15 cellular contexts compared by ENCODE assay signal in the genomic region with DNA sequence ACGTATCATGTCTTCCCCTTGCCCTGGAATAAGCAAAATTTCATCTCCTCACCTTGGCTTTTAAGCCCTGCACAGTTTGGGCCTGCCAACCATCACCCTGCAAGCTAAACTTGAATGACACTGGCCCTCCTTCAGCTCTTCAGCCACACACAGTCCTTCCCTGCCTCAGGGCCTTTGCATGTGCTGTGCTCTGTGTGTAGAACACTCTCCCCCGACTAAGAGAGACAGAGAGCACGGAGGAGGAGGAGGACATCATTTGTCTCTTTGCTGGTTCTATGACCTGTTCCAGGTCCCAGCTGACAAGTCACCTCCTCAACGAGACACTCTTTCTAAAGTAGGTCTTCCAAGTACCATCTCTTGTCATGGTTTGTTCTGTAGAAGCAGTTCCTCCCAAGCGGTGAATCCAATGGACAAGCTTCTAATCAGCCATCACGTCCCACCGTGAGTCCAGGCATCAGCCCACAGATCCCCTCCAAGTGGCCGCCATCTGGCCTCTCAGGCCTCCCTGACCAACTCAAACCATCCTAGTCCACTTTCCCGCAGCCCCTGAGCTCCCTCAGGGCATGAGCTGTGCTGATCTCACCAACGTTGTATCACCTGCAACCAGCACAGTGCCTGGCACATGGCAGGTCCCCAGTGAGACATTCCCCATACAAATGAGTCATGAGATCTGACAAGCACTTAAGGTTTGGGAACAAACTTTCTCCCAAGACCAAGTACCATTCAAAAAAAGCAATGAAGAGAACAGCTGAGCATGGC. TPM values are rescaled to one million over a fixed set of nuclear protein-coding genes. Genes with fewer than 3 reads are reported as not detected.
DNase-seq lines count a peak whose midpoint lies in the region; ATAC-seq and TF ChIP-seq lines count a peak whose summit lies in the region.
"Had no signal": no experiment of that assay in that cellular context is flagged by ENCODE, and none has a peak within 500 bp of the region (broad histone marks: within the 10 kb centered on the region; RNA-seq: fewer than 3 reads in every experiment).

No MANE protein-coding gene starts in this region.

- no peaks in the 10 kb centered on the region for H3K9me2 ChIP-seq in Karpas-422 (replicated peaks; ENCODE audit: insufficient read depth, low read length)

- no peaks in the 10 kb centered on the region for H3K27me3 ChIP-seq in Karpas-422 (ENCODE audit: low read length)
- no peaks in the 10 kb centered on the region for H3K27me3 ChIP-seq in parathyroid adenoma (ENCODE audit: control insufficient read depth, insufficient read depth, low read length)

- no peak for TF ChIP-seq CTCF in parathyroid adenoma (IDR thresholded peaks at IDR 0.05)

- H3K36me3 ChIP-seq in Karpas-422 (ENCODE audit: insufficient read depth, low read length) (peaks cover 85% of the 10 kb centered on the region), parathyroid adenoma (ENCODE audit: control insufficient read depth, insufficient read depth, low read length) (no peaks in the 10 kb centered on the region)

- no peaks in the 10 kb centered on the region for H3K9me3 Mint-ChIP-seq in activated naive CD8-positive, alpha-beta T cell treated with anti-CD3 and anti-CD28 coated beads for 36 hours
- H3K9me3 Mint-ChIP-seq: GM23338 had no signal

- peak overlapping the region; percentile 67 for H3K27ac Mint-ChIP-seq in activated naive CD8-positive, alpha-beta T cell treated with anti-CD3 and anti-CD28 coated beads for 36 hours
- H3K27ac Mint-ChIP-seq: GM23338 had no signal

- peaks cover 59% of the 10 kb centered on the region for H3K4me1 Mint-ChIP-seq in activated naive CD8-positive, alpha-beta T cell treated with anti-CD3 and anti-CD28 coated beads for 36 hours
- H3K4me1 Mint-ChIP-seq: GM23338 had no signal

- H4K20me1 ChIP-seq in Karpas-422 (ENCODE audit: insufficient read depth, low read depth, low read length), result no peaks in the 10 kb centered on the region

- no peaks in the 10 kb centered on the region for H3K27me3 Mint-ChIP-seq in activated naive CD8-positive, alpha-beta T cell treated with anti-CD3 and anti-CD28 coated beads for 36 hours

- no peak overlapping the region for H3K4me2 ChIP-seq in Karpas-422 (ENCODE audit: low read depth, low read length, poor library complexity, severe bottlenecking)
- peak overlapping the region; percentile 5 for H3K4me2 ChIP-seq in parathyroid adenoma (ENCODE audit: low read length)
- H3K4me2 ChIP-seq: GM23338 had no signal

- peaks cover 60% of the 10 kb centered on the region for H3K36me3 Mint-ChIP-seq in activated naive CD8-positive, alpha-beta T cell treated with anti-CD3 and anti-CD28 coated beads for 36 hours

- H2AFZ ChIP-seq in Karpas-422 (ENCODE audit: low read length) (no peak overlapping the region), parathyroid adenoma (no peak overlapping the region)
- H2AFZ ChIP-seq: GM23338 had no signal

- H3K79me2 ChIP-seq in Karpas-422 (ENCODE audit: low read length) (peaks cover 99% of the 10 kb centered on the region), parathyroid adenoma (no peaks in the 10 kb centered on the region)

- H3K4me3 ChIP-seq in Karpas-422 (ENCODE audit: low read length) (no peak overlapping the region), parathyroid adenoma (ENCODE audit: low read depth, low read length) (no peak overlapping the region)
- H3K4me3 ChIP-seq: GM23338 had no signal

- H3K9me3 ChIP-seq in Karpas-422 (ENCODE audit: low read length) (no peaks in the 10 kb centered on the region), parathyroid adenoma (ENCODE audit: control insufficient read depth, low read length) (no peaks in the 10 kb centered on the region)

- H3K4me1 ChIP-seq in Karpas-422 (ENCODE audit: low read length) (peaks cover 62% of the 10 kb centered on the region), parathyroid adenoma (peaks cover 9% of the 10 kb centered on the region)
- H3K4me1 ChIP-seq: foreskin keratinocyte had no signal

- peak; percentile 50 to 63 for ATAC-seq in activated CD4-positive, CD25-positive, alpha-beta regulatory T cell treated with anti-CD3 and anti-CD28 coated beads, Interleukin-2, amount 50 U/mL, for 24 hours
- ATAC-seq: foreskin keratinocyte, GM23338 had no signal

- no peak for DNase-seq in activated CD4-positive, CD25-positive, alpha-beta regulatory T cell (lab: John Stamatoyannopoulos, UW)
- DNase-seq in Karpas-422, result no peak
- DNase-seq in activated naive CD8-positive, alpha-beta T cell treated with anti-CD3 and anti-CD28 coated beads for 36 hours, result no peak
- DNase-seq in pons (ENCODE audit: low spot score), result no peak
- DNase-seq in central memory CD4-positive, alpha-beta T cell, result no peak
- no peak for DNase-seq in dedifferentiated amniotic fluid mesenchymal stem cell (ENCODE audit: extremely low spot score)
- DNase-seq: 8988T, C1 segment of cervical spinal cord, mesendoderm, NCI-H187, NCI-H524 had no signal

- no peak overlapping the region for H3K4me3 Mint-ChIP-seq in activated naive CD8-positive, alpha-beta T cell treated with anti-CD3 and anti-CD28 coated beads for 36 hours
- H3K4me3 Mint-ChIP-seq: GM23338 had no signal

- no peak overlapping the region; the same call in 1 of the 2 replicates for H3K9ac ChIP-seq in Karpas-422 (ENCODE audit: low read length)
- H3K9ac ChIP-seq in parathyroid adenoma, result no peak overlapping the region

- H3K27ac ChIP-seq in Karpas-422 (ENCODE audit: low read length) (peak overlapping the region; percentile 74), parathyroid adenoma (no peak overlapping the region)
- H3K27ac ChIP-seq: foreskin keratinocyte had no signal

RNA-seq across cellular contexts. Expression of a gene that starts 30.5 kb away (rescaled TPM):
- total RNA-seq in Karpas-422 (2014; rRNA removed; shearing (Covaris generic); ENCODE audit: low replicate concordance), result 22.5 and 32.3 TPM in 2 replicates
- total RNA-seq in activated naive CD8-positive, alpha-beta T cell treated with anti-CD3 and anti-CD28 coated beads for 36 hours, result 10 to 100 TPM; 31.0 to 31.7 TPM
